In the genomic region with DNA sequence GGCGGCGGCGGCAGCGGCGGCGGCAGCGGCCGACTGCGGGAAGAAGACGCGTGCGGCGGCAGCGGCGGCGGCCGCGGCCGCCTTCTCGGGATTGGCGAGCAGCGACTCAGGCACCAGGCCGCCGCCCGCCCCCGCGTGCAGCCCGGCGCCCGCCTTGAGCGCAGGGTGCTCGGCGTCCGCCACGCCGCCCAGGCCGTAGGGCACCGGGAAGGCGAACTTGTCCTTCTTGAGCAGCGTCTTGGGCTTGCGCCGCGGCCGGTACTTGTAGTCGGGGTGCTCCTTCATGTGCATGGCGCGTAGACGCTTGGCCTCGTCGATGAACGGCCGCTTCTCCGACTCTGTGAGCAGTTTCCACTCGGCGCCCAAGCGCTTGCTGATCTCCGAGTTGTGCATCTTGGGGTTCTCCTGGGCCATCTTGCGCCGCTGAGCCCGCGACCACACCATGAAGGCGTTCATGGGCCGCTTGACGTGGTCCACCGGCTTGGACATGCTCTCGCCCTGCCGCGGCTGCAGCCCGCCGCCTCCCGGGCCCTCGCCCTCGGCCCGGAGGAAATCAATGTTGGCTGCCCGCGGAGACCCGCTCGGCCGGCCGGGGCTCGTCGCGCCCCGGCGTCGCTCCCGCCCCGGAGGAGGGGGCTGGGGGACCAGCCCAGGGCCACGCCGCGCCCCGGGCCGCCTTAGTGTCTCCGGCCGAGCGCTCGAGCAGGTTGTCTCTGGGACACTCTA, we compare ENCODE assay signal across 8 cellular contexts. TPM values are rescaled to one million over a fixed set of nuclear protein-coding genes. Genes with fewer than 3 reads are reported as not detected.
A peak's percentile ranks its signal among the peaks of the same experiment; 100 is the strongest.
DNase-seq lines count a peak whose midpoint lies in the region; ATAC-seq and TF ChIP-seq lines count a peak whose summit lies in the region.

No MANE protein-coding gene starts in this region.

- peaks cover 0 to 21% (median 9%) of the 10 kb centered on the region in 3 donors for H3K4me1 Mint-ChIP-seq in naive B cell

- no peak overlapping the region for H3K27ac Mint-ChIP-seq in naive B cell

- H3K36me3 Mint-ChIP-seq in naive B cell: peaks cover 0 to 8% of the 10 kb centered on the region in 2 donors

- H3K27me3 Mint-ChIP-seq in naive B cell: peaks cover 63 to 67% (median 66%) of the 10 kb centered on the region in 3 donors

- no peak for TF ChIP-seq CTCF in cardiac fibroblast (IDR thresholded peaks at IDR 0.05; ENCODE audit: low read depth, low read length)

- H3K4me3 Mint-ChIP-seq in naive B cell: peak overlapping the region in 6 of 8 donors; percentile 44 to 83 (median 55)

- H3K9me3 Mint-ChIP-seq in naive B cell: peaks cover 0 to 32% (median 8%) of the 10 kb centered on the region in 7 donors

- DNase-seq in stimulated activated CD4-positive, alpha-beta T cell treated with anti-CD3 and anti-CD28 coated beads, Interleukin-15, amount 100 ng/mL, for 24 hours: peak; percentile 48
- DNase-seq in stimulated activated CD4-positive, alpha-beta T cell treated with anti-CD3 and anti-CD28 coated beads, Interleukin-12 subunit alpha, Interleukin-12 subunit beta, amount 100 ng/mL, for 4 hours: no peak
- DNase-seq in cardiac fibroblast (ENCODE audit: low read depth in 2 of 2) (peak; percentile 26 to 36), naive B cell (no peak), SIG-M5 (lab: John Stamatoyannopoulos, UW) (no peak), cerebellum (ENCODE audit: low spot score) (no peak), SW 1271 (lab: John Stamatoyannopoulos, UW) (no peak)

- H3K4me3 ChIP-seq in cardiac fibroblast (replicated peaks in 1 of 2; ENCODE audit: low read depth in 2 of 2, low read length in 2 of 2): peak overlapping the region in 1 of 2 donors; percentile 11

- ATAC-seq in HG03520 (IDR thresholded peaks at IDR 0.05; ENCODE audit: unreplicated experiment): peak; percentile 26
- ATAC-seq in naive B cell (ENCODE audit: low read depth in 2 of 2): no peak

RNA-seq across cellular contexts. Expression of gene SOX21, which starts 0.6 kb away (rescaled TPM):
- polyA plus RNA-seq in naive B cell (ENCODE audit: low read depth in 6 of 6): not detected
- total RNA-seq in cerebellum: 2.6 TPM

Comparison
In these comparisons a context has a peak if more than half of its experiments do, and no peak if none do; other contexts are left out.
1. DNase-seq: peak in stimulated activated CD4-positive, alpha-beta T cell treated with anti-CD3 and anti-CD28 coated beads, Interleukin-15, amount 100 ng/mL, for 24 hours (single experiment) and cardiac fibroblast (2 of 2); none in stimulated activated CD4-positive, alpha-beta T cell treated with anti-CD3 and anti-CD28 coated beads, Interleukin-12 subunit alpha, Interleukin-12 subunit beta, amount 100 ng/mL, for 4 hours (single experiment), naive B cell (single experiment), SIG-M5 (single experiment), cerebellum (single experiment) and SW 1271 (0 of 2).